Comparison of ENCODE assay signal across 13 cellular contexts in the genomic region with DNA sequence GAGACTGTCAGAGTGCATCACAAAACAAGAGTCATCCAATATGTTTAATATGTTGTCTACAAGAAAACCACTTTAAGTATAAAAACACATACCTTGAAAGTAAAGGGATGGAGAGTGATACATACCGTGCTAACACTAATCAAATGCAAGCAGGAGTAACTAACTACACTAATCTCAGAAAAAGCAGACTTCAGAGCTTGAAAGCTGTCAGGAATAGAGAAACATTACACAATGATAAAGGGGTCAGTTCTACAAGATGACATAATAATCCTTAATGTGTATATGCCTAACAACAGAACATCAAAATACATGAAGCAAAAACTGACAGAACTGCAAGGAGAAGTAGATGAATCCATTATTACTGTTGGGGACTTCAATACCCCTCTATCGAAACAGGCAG. TPM values are rescaled to one million over a fixed set of nuclear protein-coding genes. Genes with fewer than 3 reads are reported as not detected.
DNase-seq lines count a peak whose midpoint lies in the region; ATAC-seq and FAIRE-seq lines count a peak whose summit lies in the region.
"Had no signal": no experiment of that assay in that cellular context is flagged by ENCODE, and none has a peak within 500 bp of the region (broad histone marks: within the 10 kb centered on the region; RNA-seq: fewer than 3 reads in every experiment).

No MANE protein-coding gene starts in this region.

- H3K9me3 Mint-ChIP-seq in naive B cell: no peaks in the 10 kb centered on the region
- H3K9me3 Mint-ChIP-seq: CD14-positive monocyte; CD8-positive, alpha-beta T cell; GM23338; H9 had no signal

- H3K4me3 Mint-ChIP-seq in naive B cell: no peak overlapping the region
- H3K4me3 Mint-ChIP-seq: CD14-positive monocyte; CD8-positive, alpha-beta T cell; GM23338; H9 had no signal

- DNase-seq in GM18507 (ENCODE audit: extremely low spot score, insufficient read length, low read depth): no peak
- DNase-seq in OCI-M1 (lab: John Stamatoyannopoulos, UW): peak; percentile 49
- no peak for DNase-seq in naive B cell
- DNase-seq in superior temporal gyrus (ENCODE audit: extremely low spot score): peak; percentile 4
- DNase-seq in NCI-H146 (lab: John Stamatoyannopoulos, UW): no peak
- no peak for DNase-seq in NOMO-1 treated with DMSO at 0.1 percent for 48 hours (lab: John Stamatoyannopoulos, UW; ENCODE audit: unreplicated experiment)
- DNase-seq: CD8-positive, alpha-beta T cell; COR-L47; H9 had no signal

- peak overlapping the region in 4 of 6 donors; percentile 10 to 81 (median 60) for H3K27ac Mint-ChIP-seq in naive B cell
- H3K27ac Mint-ChIP-seq: CD8-positive, alpha-beta T cell; GM23338 had no signal

- H3K36me3 Mint-ChIP-seq in naive B cell: peaks cover 0 to 7% of the 10 kb centered on the region in 2 donors

- no peaks in the 10 kb centered on the region for H3K27me3 Mint-ChIP-seq in naive B cell

- ATAC-seq in naive B cell (ENCODE audit: low read depth in 2 of 2) (no peak), GM19035 (IDR thresholded peaks at IDR 0.05; ENCODE audit: unreplicated experiment) (no peak)
- ATAC-seq: A549; CD8-positive, alpha-beta T cell had no signal

- H3K4me1 Mint-ChIP-seq in naive B cell: peaks cover 39 to 51% (median 40%) of the 10 kb centered on the region in 3 donors
- H3K4me1 Mint-ChIP-seq: GM23338 had no signal

- peak; percentile 63 for FAIRE-seq in GM18507 (lab: Jason Lieb, UNC)
- FAIRE-seq: A549 had no signal

RNA-seq across cellular contexts. Expression of gene SMIM29, which starts 59.7 kb away (rescaled TPM):
- polyA plus RNA-seq in naive B cell (ENCODE audit: low read depth in 6 of 6): 100 to 1,000 TPM in 3 of 6 donors, 10 to 100 TPM in 3; 91.2 to 127 (median 99.0) TPM

Comparison
In these comparisons a context has a peak if more than half of its experiments do, and no peak if none do; other contexts are left out.
1. DNase-seq: peak in OCI-M1 (single experiment) and superior temporal gyrus (single experiment); none in GM18507 (single experiment), naive B cell (single experiment), NCI-H146 (single experiment) and NOMO-1 treated with DMSO at 0.1 percent for 48 hours (single experiment).